ENCODE assay signal across 28 cellular contexts in genomic region chr16:82945420-82946096, GRCh38.
A peak's percentile ranks its signal among the peaks of the same experiment; 100 is the strongest.
DNase-seq lines count a peak whose midpoint lies in the region; ATAC-seq and TF ChIP-seq lines count a peak whose summit lies in the region.
"Had no signal": no experiment of that assay in that cellular context is flagged by ENCODE, and none has a peak within 500 bp of the region (broad histone marks: within the 10 kb centered on the region; RNA-seq: fewer than 3 reads in every experiment).

No MANE protein-coding gene starts in this region.

- no peaks in the 10 kb centered on the region for H3K36me3 ChIP-seq in BLaER1
- no peaks in the 10 kb centered on the region for H3K36me3 ChIP-seq in CD8-positive, alpha-beta T cell (ENCODE audit: insufficient read depth, low read length)
- H3K36me3 ChIP-seq: gastroesophageal sphincter had no signal

- no peak for TF ChIP-seq CTCF in CD8-positive, alpha-beta T cell (IDR thresholded peaks at IDR 0.05)

- no peak overlapping the region for H3K27ac Mint-ChIP-seq in CD8-positive, alpha-beta T cell
- no peak overlapping the region for H3K27ac Mint-ChIP-seq in T-helper 17 cell
- H3K27ac Mint-ChIP-seq: activated CD4-positive, alpha-beta T cell treated with anti-CD3 and anti-CD28 coated beads for 36 hours; activated naive CD8-positive, alpha-beta T cell treated with anti-CD3 and anti-CD28 coated beads for 36 hours; activated T-helper 1 cell treated with anti-CD3 and anti-CD28 coated beads, Interleukin-12 subunit alpha, Interleukin-12 subunit beta, Interleukin-2, Interleukin-4 antibody, amounts not matched to agents 30 ng/mL and 10 ng/mL and 1 ng/mL, durations not matched to agents 14 hours and 24 hours and 36 hours; CD4-positive, CD25-positive, alpha-beta regulatory T cell; dendritic cell treated with granulocyte-macrophage colony-stimulating factor and Interleukin-4, amounts not matched to agents 40 ng/mL and 50 ng/mL, for 4 days; memory B cell had no signal

- CTCF ChIA-PET in CD8-positive, alpha-beta T cell (lab: Charles Lee) = interaction anchor here (0.7 kb wide), 1 partner anchor 10 kb away, joined by 3 read pairs; no protein-coding TSS in a partner anchor

- H3K9me3 ChIP-seq in BLaER1 (no peaks in the 10 kb centered on the region), T-helper 17 cell (ENCODE audit: control insufficient read depth, low read length, poor library complexity, severe bottlenecking) (no peaks in the 10 kb centered on the region)
- no peaks in the 10 kb centered on the region for H3K9me3 ChIP-seq in CD8-positive, alpha-beta T cell (ENCODE audit: low read length)
- H3K9me3 ChIP-seq: gastroesophageal sphincter had no signal

- H3K27ac ChIP-seq in BLaER1 = no peak overlapping the region
- no peak overlapping the region for H3K27ac ChIP-seq in CD8-positive, alpha-beta T cell (ENCODE audit: low read depth, low read length)
- H3K27ac ChIP-seq: gastroesophageal sphincter had no signal

- intact Hi-C loops in CD8-positive, alpha-beta T cell (cut with DNase I, micrococcal nuclease) = no loop called here

- DNase-seq in CD8-positive, alpha-beta T cell = peak in 1 of 7 experiments; percentile 24
- DNase-seq in T-helper 17 cell (no peak), glomerular endothelial cell (ENCODE audit: extremely low read depth, low read depth, low spot score) (peak; percentile 68), NCI-H748 (lab: John Stamatoyannopoulos, UW; ENCODE audit: unreplicated experiment) (no peak), HPDE6-E6E7 (ENCODE audit: extremely low spot score) (no peak)
- DNase-seq: activated CD4-positive, alpha-beta T cell treated with anti-CD3 and anti-CD28 coated beads for 36 hours; activated naive CD8-positive, alpha-beta T cell treated with anti-CD3 and anti-CD28 coated beads for 36 hours; caudate nucleus; CD4-positive, CD25-positive, alpha-beta regulatory T cell; DMS53; GF-D8; HCEC 1CT; hippocampal formation; KBM-7; left colon; MM.1S; NCI-H146; NCI-H446 treated with DMSO at 0.1 percent for 48 hours; posterior cingulate gyrus; stimulated activated naive CD4-positive, alpha-beta T cell treated with Interleukin-2 at 50 U/mL for 16 hours had no signal

- H3K4me1 Mint-ChIP-seq in CD8-positive, alpha-beta T cell (ENCODE audit: low read depth) = peaks cover 7% of the 10 kb centered on the region
- H3K4me1 Mint-ChIP-seq in T-helper 17 cell = peaks cover 5% of the 10 kb centered on the region

- H3K27me3 ChIP-seq in BLaER1 = no peaks in the 10 kb centered on the region
- H3K27me3 ChIP-seq in CD8-positive, alpha-beta T cell (ENCODE audit: insufficient read depth, low read length) = no peaks in the 10 kb centered on the region
- H3K27me3 ChIP-seq: gastroesophageal sphincter had no signal

- H3K4me2 ChIP-seq in BLaER1 = peak overlapping the region; percentile 49

- peak; percentile 49 for ATAC-seq in CD8-positive, alpha-beta T cell
- ATAC-seq in T-helper 17 cell (peak; percentile 63), GM18907 (IDR thresholded peaks at IDR 0.05; ENCODE audit: unreplicated experiment) (no peak), SK-N-SH treated with all-trans-retinoic acid at 6 μM for 48 hours (no peak)
- ATAC-seq: activated CD4-positive, alpha-beta T cell treated with anti-CD3 and anti-CD28 coated beads for 36 hours; gastroesophageal sphincter; left colon; sciatic nerve had no signal

- H3K36me3 Mint-ChIP-seq in CD8-positive, alpha-beta T cell = no peaks in the 10 kb centered on the region
- H3K36me3 Mint-ChIP-seq in T-helper 17 cell (ENCODE audit: low read depth) = no peaks in the 10 kb centered on the region
- H3K36me3 Mint-ChIP-seq: activated naive CD8-positive, alpha-beta T cell treated with anti-CD3 and anti-CD28 coated beads for 36 hours; CD4-positive, CD25-positive, alpha-beta regulatory T cell; memory B cell had no signal

- no peak overlapping the region for H3K9ac ChIP-seq in BLaER1

- H3K4me1 ChIP-seq in BLaER1 = peaks cover 15% of the 10 kb centered on the region
- no peaks in the 10 kb centered on the region for H3K4me1 ChIP-seq in CD8-positive, alpha-beta T cell (ENCODE audit: insufficient read depth, low read length)
- H3K4me1 ChIP-seq: gastroesophageal sphincter had no signal

- H3K4me3 ChIP-seq in BLaER1 = no peak overlapping the region
- H3K4me3 ChIP-seq in CD8-positive, alpha-beta T cell (ENCODE audit: low read depth, low read length) = no peak overlapping the region
- H3K4me3 ChIP-seq: gastroesophageal sphincter had no signal

- peaks cover 2% of the 10 kb centered on the region for H3K9me3 Mint-ChIP-seq in CD8-positive, alpha-beta T cell

- no peaks in the 10 kb centered on the region for H3K27me3 Mint-ChIP-seq in CD8-positive, alpha-beta T cell (ENCODE audit: low read depth)
- H3K27me3 Mint-ChIP-seq in T-helper 17 cell = no peaks in the 10 kb centered on the region
- H3K27me3 Mint-ChIP-seq: activated naive CD8-positive, alpha-beta T cell treated with anti-CD3 and anti-CD28 coated beads for 36 hours; CD4-positive, CD25-positive, alpha-beta regulatory T cell; dendritic cell treated with granulocyte-macrophage colony-stimulating factor and Interleukin-4, amounts not matched to agents 40 ng/mL and 50 ng/mL, for 4 days had no signal

- POLR2A ChIA-PET in CD8-positive, alpha-beta T cell (lab: Charles Lee) = interaction anchor here (1.7 kb wide), 1 partner anchor 10 kb away, joined by 5 read pairs; no protein-coding TSS in a partner anchor

- no peak overlapping the region for H3K4me3 Mint-ChIP-seq in CD8-positive, alpha-beta T cell
- peak overlapping the region; percentile 0 for H3K4me3 Mint-ChIP-seq in T-helper 17 cell
- H3K4me3 Mint-ChIP-seq: activated CD4-positive, alpha-beta T cell treated with anti-CD3 and anti-CD28 coated beads for 36 hours; activated naive CD8-positive, alpha-beta T cell treated with anti-CD3 and anti-CD28 coated beads for 36 hours; activated T-helper 1 cell treated with anti-CD3 and anti-CD28 coated beads, Interleukin-12 subunit alpha, Interleukin-12 subunit beta, Interleukin-2, Interleukin-4 antibody, amounts not matched to agents 30 ng/mL and 10 ng/mL and 1 ng/mL, durations not matched to agents 14 hours and 24 hours and 36 hours; CD4-positive, CD25-positive, alpha-beta regulatory T cell; dendritic cell treated with granulocyte-macrophage colony-stimulating factor and Interleukin-4, amounts not matched to agents 40 ng/mL and 50 ng/mL, for 4 days; memory B cell had no signal

- no peaks in the 10 kb centered on the region for H4K20me1 ChIP-seq in BLaER1

TF ChIP-seq in SK-N-SH treated with all-trans-retinoic acid at 6 μM for 48 hours, 23 proteins besides CTCF, POLR2A, EP300 and RAD21:
- TF ChIP-seq BACH2 (CRISPR knock-in tag; IDR thresholded peaks at IDR 0.05; ENCODE audit: borderline replicate concordance) (no peak), ARNTL (CRISPR knock-in tag; IDR thresholded peaks at IDR 0.05; ENCODE audit: borderline replicate concordance, low read depth) (no peak), ISL1 (CRISPR knock-in tag; IDR thresholded peaks at IDR 0.05) (no peak)

Comparison
In these comparisons a context has a peak if more than half of its experiments do, and no peak if none do; other contexts are left out.
1. ATAC-seq: peak in CD8-positive, alpha-beta T cell (single experiment) and T-helper 17 cell (single experiment); none in GM18907 (single experiment) and SK-N-SH treated with all-trans-retinoic acid at 6 μM for 48 hours (single experiment).